16 cellular contexts compared by ENCODE assay signal in genomic region chr1:221884821-221885220, GRCh38.
A peak's percentile ranks its signal among the peaks of the same experiment; 100 is the strongest.
DNase-seq lines count a peak whose midpoint lies in the region; ATAC-seq and TF ChIP-seq lines count a peak whose summit lies in the region.
"Had no signal": no experiment of that assay in that cellular context is flagged by ENCODE, and none has a peak within 500 bp of the region (broad histone marks: within the 10 kb centered on the region; RNA-seq: fewer than 3 reads in every experiment).

No MANE protein-coding gene starts in this region.

- POLR2A ChIA-PET in PC-3 (lab: Charles Lee; ENCODE audit: unreplicated experiment), result no interaction called here
- POLR2A ChIA-PET in CD8-positive, alpha-beta T cell (lab: Charles Lee), result no interaction called here

- H3K9me2 ChIP-seq in PC-3 (replicated peaks; ENCODE audit: low read length), result no peaks in the 10 kb centered on the region

- H4K20me1 ChIP-seq in PC-3 (ENCODE audit: low read length), result no peaks in the 10 kb centered on the region

- no peaks in the 10 kb centered on the region for H3K9me3 ChIP-seq in PC-3 (ENCODE audit: low read length)
- H3K9me3 ChIP-seq in esophagus muscularis mucosa, result no peaks in the 10 kb centered on the region
- H3K9me3 ChIP-seq in CD8-positive, alpha-beta T cell (ENCODE audit: low read length), result no peaks in the 10 kb centered on the region
- H3K9me3 ChIP-seq: SJSA1 had no signal

- TF ChIP-seq EP300 in esophagus muscularis mucosa (IDR thresholded peaks at IDR 0.05), result no peak

- no peak overlapping the region for H3K4me3 ChIP-seq in PC-3 (ENCODE audit: low read length)
- no peak overlapping the region for H3K4me3 ChIP-seq in esophagus muscularis mucosa
- no peak overlapping the region for H3K4me3 ChIP-seq in CD8-positive, alpha-beta T cell (ENCODE audit: low read depth, low read length)
- H3K4me3 ChIP-seq: SJSA1 had no signal

- H3K27ac Mint-ChIP-seq in CD8-positive, alpha-beta T cell, result no peak overlapping the region
- H3K27ac Mint-ChIP-seq: CD4-positive, alpha-beta T cell had no signal

- H3K9me3 Mint-ChIP-seq in CD8-positive, alpha-beta T cell, result no peaks in the 10 kb centered on the region
- H3K9me3 Mint-ChIP-seq: CD4-positive, alpha-beta T cell had no signal

- no peak overlapping the region for H3K4me2 ChIP-seq in PC-3 (ENCODE audit: low read length)

- H3K36me3 ChIP-seq in PC-3 (ENCODE audit: low read depth, low read length) (no peaks in the 10 kb centered on the region), esophagus muscularis mucosa (no peaks in the 10 kb centered on the region)
- no peaks in the 10 kb centered on the region for H3K36me3 ChIP-seq in CD8-positive, alpha-beta T cell (ENCODE audit: insufficient read depth, low read length)
- H3K36me3 ChIP-seq: SJSA1 had no signal

- no peaks in the 10 kb centered on the region for H3K4me1 Mint-ChIP-seq in CD8-positive, alpha-beta T cell (ENCODE audit: low read depth)

- no peak for ATAC-seq in PC-3
- ATAC-seq in CD8-positive, alpha-beta T cell, result no peak
- no peak for ATAC-seq in HG03135 (IDR thresholded peaks at IDR 0.05; ENCODE audit: unreplicated experiment)

- DNase-seq in DMS79 (lab: John Stamatoyannopoulos, UW) (peak; percentile 58), PC-3 (peak; percentile 30), esophagus muscularis mucosa (ENCODE audit: extremely low spot score) (peak; percentile 75), myocyte (ENCODE audit: low read depth) (peak; percentile 64), posterior cingulate gyrus (no peak), NCI-H187 (lab: John Stamatoyannopoulos, UW) (no peak)
- DNase-seq in CD8-positive, alpha-beta T cell, result no peak
- DNase-seq: CD4-positive, alpha-beta T cell; Karpas-422; NCI-H1105 treated with DMSO at 0.1 percent for 48 hours; NCI-H1694 treated with DMSO at 0.1 percent for 48 hours; NCI-H2171; NCI-H446 treated with DMSO at 0.1 percent for 48 hours; SW 1271 had no signal

- H3K9ac ChIP-seq in PC-3 (ENCODE audit: low read length), result no peak overlapping the region

- H3K4me1 ChIP-seq in PC-3 (ENCODE audit: insufficient read depth, low read length), result peaks cover 44% of the 10 kb centered on the region
- H3K4me1 ChIP-seq in esophagus muscularis mucosa, result peaks cover 9 to 13% (median 11%) of the 10 kb centered on the region in 4 donors
- H3K4me1 ChIP-seq in CD8-positive, alpha-beta T cell (ENCODE audit: insufficient read depth, low read length), result no peaks in the 10 kb centered on the region

- 85% methylated on average over 3 of the region's 3 CpGs for WGBS in esophagus muscularis mucosa

- no peak overlapping the region for H3K4me3 Mint-ChIP-seq in CD8-positive, alpha-beta T cell
- H3K4me3 Mint-ChIP-seq: CD4-positive, alpha-beta T cell had no signal

- TF ChIP-seq CTCF in PC-3 (conservative IDR thresholded peaks at IDR 0.05; ENCODE audit: low read depth, low read length) (no peak), esophagus muscularis mucosa (IDR thresholded peaks at IDR 0.05) (no peak)
- TF ChIP-seq CTCF in CD8-positive, alpha-beta T cell (IDR thresholded peaks at IDR 0.05), result no peak

- H3K27me3 ChIP-seq in PC-3 (ENCODE audit: low read length), result no peaks in the 10 kb centered on the region
- no peaks in the 10 kb centered on the region for H3K27me3 ChIP-seq in esophagus muscularis mucosa
- H3K27me3 ChIP-seq in CD8-positive, alpha-beta T cell (ENCODE audit: insufficient read depth, low read length), result no peaks in the 10 kb centered on the region
- H3K27me3 ChIP-seq: SJSA1 had no signal

- no peak overlapping the region for H3K27ac ChIP-seq in PC-3 (ENCODE audit: low read length)
- H3K27ac ChIP-seq in esophagus muscularis mucosa (replicated peaks in 1 of 4), result no peak overlapping the region
- no peak overlapping the region for H3K27ac ChIP-seq in CD8-positive, alpha-beta T cell (ENCODE audit: low read depth, low read length)
- H3K27ac ChIP-seq: SJSA1 had no signal

- peaks cover 2% of the 10 kb centered on the region for H3K27me3 Mint-ChIP-seq in CD8-positive, alpha-beta T cell (ENCODE audit: low read depth)

- H3F3A ChIP-seq in PC-3 (ENCODE audit: low read length, unreplicated experiment), result peaks cover 5% of the 10 kb centered on the region

- intact Hi-C loops in PC-3 (cut with micrococcal nuclease), result loop anchor here (5.0 to 10.0 kb wide), 4 partner anchors 220 to 343 kb away; no protein-coding TSS in a partner anchor
- intact Hi-C loops in esophagus muscularis mucosa (cut with DNase I), result no loop called here
- intact Hi-C loops in CD8-positive, alpha-beta T cell (cut with DNase I, micrococcal nuclease), result no loop called here
- intact Hi-C loops in posterior cingulate gyrus (cut with DNase I), result no loop called here

- no peaks in the 10 kb centered on the region for H3K79me2 ChIP-seq in PC-3 (ENCODE audit: low read length)

- no peak for TF ChIP-seq POLR2A in esophagus muscularis mucosa (IDR thresholded peaks at IDR 0.05; ENCODE audit: low read depth)

- H2AFZ ChIP-seq in PC-3 (ENCODE audit: low read length), result no peak overlapping the region

- no TSS peak for BruUV-seq in PC-3 (replicated peaks; lab: Mats Ljungman, UMichigan)

- H3K36me3 Mint-ChIP-seq in CD8-positive, alpha-beta T cell, result no peaks in the 10 kb centered on the region

- CTCF ChIA-PET in PC-3 (lab: Charles Lee), result no interaction called here
- CTCF ChIA-PET in CD8-positive, alpha-beta T cell (lab: Charles Lee), result no interaction called here

Comparison
In these comparisons a context has a peak if more than half of its experiments do, and no peak if none do; other contexts are left out.
1. DNase-seq: peak in DMS79 (single experiment), PC-3 (single experiment), esophagus muscularis mucosa (single experiment) and myocyte (single experiment); none in CD8-positive, alpha-beta T cell (0 of 7), posterior cingulate gyrus (0 of 10) and NCI-H187 (0 of 2).